Comparison of ENCODE assay signal across 8 cellular contexts in genomic region chr20:47318027-47318595, GRCh38. TPM values are rescaled to one million over a fixed set of nuclear protein-coding genes. Genes with fewer than 3 reads are reported as not detected.
DNase-seq lines count a peak whose midpoint lies in the region; ATAC-seq and TF ChIP-seq lines count a peak whose summit lies in the region.

No MANE protein-coding gene starts in this region.

- POLR2A ChIA-PET in GM10248 (lab: Yijun Ruan, JAX), result no interaction called here

- H3K27ac ChIP-seq in SK-N-MC, result peak overlapping the region; percentile 97

- peak overlapping the region; percentile 59 to 71 (median 68) for H3K4me3 Mint-ChIP-seq in nephron

- DNase-seq in EL (peak; percentile 73), SK-N-MC (ENCODE audit: low read depth, low spot score) (no peak), NCI-H2171 treated with DMSO at 0.1 percent for 48 hours (lab: John Stamatoyannopoulos, UW) (no peak), NCI-H446 treated with DMSO at 0.1 percent for 48 hours (lab: John Stamatoyannopoulos, UW) (no peak), GM10248 (ENCODE audit: extremely low spot score) (no peak), NAMALWA (ENCODE audit: low spot score) (no peak)

- H3K36me3 Mint-ChIP-seq in nephron (ENCODE audit: low read depth), result no peaks in the 10 kb centered on the region

- H3K27me3 Mint-ChIP-seq in nephron (ENCODE audit: low read depth), result no peaks in the 10 kb centered on the region

- no peaks in the 10 kb centered on the region for H3K36me3 ChIP-seq in SK-N-MC (ENCODE audit: insufficient read depth, low read length)

- TF ChIP-seq CTCF in nephron (IDR thresholded peaks at IDR 0.05; ENCODE audit: unreplicated experiment in 3 of 3), result no peak
- TF ChIP-seq CTCF in GM10248 (IDR thresholded peaks at IDR 0.05; ENCODE audit: control extremely low read depth, extremely low read depth, low read depth, missing control alignments), result no peak

- H3K9me3 Mint-ChIP-seq in nephron, result no peaks in the 10 kb centered on the region

- no peaks in the 10 kb centered on the region for H3K9me3 ChIP-seq in SK-N-MC (ENCODE audit: low read depth, low read length)

- ATAC-seq in esophagus mucosa, result peak; percentile 2

- peak overlapping the region; percentile 99 to 100 (median 100) for H3K27ac Mint-ChIP-seq in nephron

- peak overlapping the region; percentile 71 for H3K9ac ChIP-seq in SK-N-MC (ENCODE audit: insufficient read length)

- peak overlapping the region; percentile 72 for H3K4me3 ChIP-seq in SK-N-MC

- H3K4me1 Mint-ChIP-seq in nephron, result peaks cover 61% of the 10 kb centered on the region

- CTCF ChIA-PET in GM10248 (lab: Yijun Ruan, JAX), result interaction anchor here (1.2 to 3.2 kb wide), 4 partner anchors 66 to 303 kb away, joined by 3 to 14 read pairs (median 4); no protein-coding TSS in a partner anchor

RNA-seq across cellular contexts. Expression of gene ZMYND8, which starts 38.4 kb away (rescaled TPM):
- total RNA-seq in esophagus mucosa, result 27.4 TPM
